Comparison of ENCODE assay signal across 8 cellular contexts in genomic region chr1:230310381-230311163, GRCh38.
DNase-seq lines count a peak whose midpoint lies in the region; FAIRE-seq and TF ChIP-seq lines count a peak whose summit lies in the region.
"Had no signal": no experiment of that assay in that cellular context is flagged by ENCODE, and none has a peak within 500 bp of the region (broad histone marks: within the 10 kb centered on the region; RNA-seq: fewer than 3 reads in every experiment).

No MANE protein-coding gene starts in this region.

- no peaks in the 10 kb centered on the region for H3K9me3 ChIP-seq in Peyer's patch

- peak; percentile 98 for TF ChIP-seq RAD21 in Ishikawa (IDR thresholded peaks at IDR 0.05; ENCODE audit: low read depth)

- no peak for TF ChIP-seq EP300 in Ishikawa (IDR thresholded peaks at IDR 0.05; ENCODE audit: borderline replicate concordance)

- H3K4me1 ChIP-seq in Peyer's patch = peaks cover 0 to 14% (median 0%) of the 10 kb centered on the region in 4 donors

- H3K4me3 ChIP-seq in Peyer's patch (no peak overlapping the region), fibroblast of mammary gland (ENCODE audit: control insufficient read depth, low read depth, low read length) (no peak overlapping the region)
- H3K4me3 ChIP-seq: skin epidermis had no signal

- no peaks in the 10 kb centered on the region for H3K9me3 Mint-ChIP-seq in neural crest cell

- no peaks in the 10 kb centered on the region for H3K36me3 ChIP-seq in Peyer's patch

- TF ChIP-seq POLR2A in GM12892 (IDR thresholded peaks at IDR 0.05; ENCODE audit: low read depth, low read length) (no peak), Peyer's patch (IDR thresholded peaks at IDR 0.05) (no peak)

- DNase-seq in GM12892 (ENCODE audit: insufficient read length) (peak; percentile 63), Peyer's patch (peak; percentile 75 to 89 (median 78)), activated T-helper 1 cell treated with Interleukin-2 at 50 U/mL for 16 hours (ENCODE audit: low read depth) (peak; percentile 32), fibroblast of mammary gland (ENCODE audit: low read depth) (peak; percentile 72), neural crest cell (ENCODE audit: low read depth, low spot score) (peak; percentile 72), substantia nigra (lab: John Stamatoyannopoulos, UW) (peak in 44 of 49 donors; percentile 17 to 82 (median 64))

- no peaks in the 10 kb centered on the region for H3K36me3 Mint-ChIP-seq in neural crest cell (ENCODE audit: low read depth)

- peaks cover 4% of the 10 kb centered on the region for H3K4me1 Mint-ChIP-seq in neural crest cell

- H3K4me3 Mint-ChIP-seq in neural crest cell = no peak overlapping the region

- no peak overlapping the region for H3K27ac ChIP-seq in Peyer's patch
- H3K27ac ChIP-seq in substantia nigra (ENCODE audit: low read depth, low read length, poor library complexity, severe bottlenecking) = peak overlapping the region; percentile 58
- H3K27ac ChIP-seq: skin epidermis had no signal

- no peaks in the 10 kb centered on the region for H3K27me3 Mint-ChIP-seq in neural crest cell (ENCODE audit: low read depth)

- peak; percentile 97 for FAIRE-seq in GM12892 (lab: Jason Lieb, UNC)

- no peak overlapping the region for H3K27ac Mint-ChIP-seq in neural crest cell (ENCODE audit: unreplicated experiment)

- TF ChIP-seq CTCF in Peyer's patch (IDR thresholded peaks at IDR 0.05) = peak; percentile 80 to 94 (median 92)
- peak; percentile 95 for TF ChIP-seq CTCF in fibroblast of mammary gland (conservative IDR thresholded peaks at IDR 0.05; ENCODE audit: control insufficient read depth, insufficient read depth, low read depth, low read length)
- peak; percentile 95 for TF ChIP-seq CTCF in neural crest cell (conservative IDR thresholded peaks at IDR 0.05)

- H3K27me3 ChIP-seq in Peyer's patch = no peaks in the 10 kb centered on the region

TF ChIP-seq in Ishikawa, 13 proteins besides CTCF, POLR2A, EP300 and RAD21:
- no peak for TF ChIP-seq NFIC (IDR thresholded peaks at IDR 0.05)
- no peak for TF ChIP-seq TEAD4 (IDR thresholded peaks at IDR 0.05)
- TF ChIP-seq REST (IDR thresholded peaks at IDR 0.05; ENCODE audit: low read depth) = no peak
- TF ChIP-seq MAX (IDR thresholded peaks at IDR 0.05) = no peak
TF ChIP-seq in Ishikawa: peak in this region for 0.
